ENCODE assay signal across 2 cellular contexts in the genomic region with DNA sequence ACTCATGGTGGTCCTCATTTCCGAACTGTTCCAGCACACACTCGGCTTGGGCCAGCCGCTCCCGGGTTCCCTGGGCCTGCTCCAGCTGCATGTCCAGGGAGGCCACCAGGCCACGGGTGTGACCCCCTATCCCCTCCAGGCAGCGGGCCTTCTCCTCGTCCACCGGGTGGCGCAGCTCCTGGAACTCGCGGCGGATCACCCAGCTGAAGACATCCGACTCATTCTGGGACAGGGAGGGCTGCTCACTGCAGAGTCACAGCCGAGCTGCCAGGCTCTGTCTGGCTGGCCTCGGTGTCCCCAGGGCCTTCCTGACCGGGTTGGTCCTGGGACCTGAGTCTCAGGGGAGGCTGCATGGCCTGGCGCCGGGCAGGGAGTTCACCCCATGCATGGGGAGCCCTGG. TPM values are rescaled to one million over a fixed set of nuclear protein-coding genes. Genes with fewer than 3 reads are reported as not detected.
"Had no signal": no experiment of that assay in that cellular context is flagged by ENCODE, and none has a peak within 500 bp of the region (broad histone marks: within the 10 kb centered on the region; RNA-seq: fewer than 3 reads in every experiment).

No MANE protein-coding gene starts in this region.

RNA-seq across cellular contexts. Expression of a gene that starts 9.2 kb away (rescaled TPM):
- total RNA-seq: activated CD8-positive, alpha-beta T cell treated with anti-CD3 and anti-CD28 coated beads for 36 hours; SK-MEL-5 had no signal
